In the genomic region with DNA sequence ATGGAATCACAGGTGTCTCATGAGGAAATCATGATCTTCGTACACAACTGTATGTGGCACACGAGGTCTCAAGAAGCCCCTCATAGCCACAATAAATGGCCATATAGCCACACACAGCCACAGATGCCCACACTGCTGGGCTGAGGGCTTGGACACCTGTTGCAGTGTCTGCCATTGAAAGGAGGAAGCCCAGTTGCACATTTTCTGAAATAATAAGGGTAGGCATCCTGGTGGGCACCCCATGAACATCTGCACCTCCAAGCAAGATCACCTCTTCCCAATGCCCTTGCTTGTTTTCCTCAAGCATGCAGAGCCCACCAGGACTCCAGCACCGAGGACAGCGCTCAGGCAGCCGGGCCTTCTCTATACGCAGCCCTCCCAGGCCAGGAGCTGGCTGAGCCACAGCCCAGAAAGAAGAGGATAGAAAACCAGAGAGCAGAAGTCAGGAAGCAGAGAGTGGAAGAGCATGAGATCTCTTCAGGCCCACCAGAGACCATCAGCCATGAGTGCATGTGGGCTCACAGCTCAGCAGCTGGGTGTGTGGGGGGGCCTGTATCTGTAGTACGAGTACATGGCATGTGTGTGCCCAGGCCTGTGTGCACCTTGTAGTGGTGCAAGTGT, we compare ENCODE assay signal across 8 cellular contexts. TPM values are rescaled to one million over a fixed set of nuclear protein-coding genes. Genes with fewer than 3 reads are reported as not detected.
DNase-seq lines count a peak whose midpoint lies in the region; ATAC-seq and TF ChIP-seq lines count a peak whose summit lies in the region.

No MANE protein-coding gene starts in this region.

- CTCF ChIA-PET in activated CD4-positive, alpha-beta T cell treated with anti-CD3 and anti-CD28 coated beads for 36 hours (lab: Charles Lee), result interaction anchor here (0.6 to 1.0 kb wide), 3 partner anchors 51 to 425 kb away, joined by 3 to 5 read pairs (median 4); no protein-coding TSS in a partner anchor

- H3K4me3 Mint-ChIP-seq in activated CD4-positive, alpha-beta T cell treated with anti-CD3 and anti-CD28 coated beads for 36 hours, result peak overlapping the region; percentile 45

- H3K9me3 Mint-ChIP-seq in activated CD4-positive, alpha-beta T cell treated with anti-CD3 and anti-CD28 coated beads for 36 hours (ENCODE audit: low read depth), result no peaks in the 10 kb centered on the region

- peaks cover 26% of the 10 kb centered on the region for H3K4me1 Mint-ChIP-seq in activated CD4-positive, alpha-beta T cell treated with anti-CD3 and anti-CD28 coated beads for 36 hours

- TF ChIP-seq CTCF in retinal pigment epithelial cell (conservative IDR thresholded peaks at IDR 0.05; ENCODE audit: low read depth, low read length), result no peak

- H3K27me3 Mint-ChIP-seq in activated CD4-positive, alpha-beta T cell treated with anti-CD3 and anti-CD28 coated beads for 36 hours, result peaks cover 63% of the 10 kb centered on the region

- DNase-seq in activated CD4-positive, alpha-beta T cell treated with anti-CD3 and anti-CD28 coated beads for 36 hours, result peak; percentile 60
- no peak for DNase-seq in activated CD4-positive, alpha-beta T cell treated with anti-CD3 and anti-CD28 coated beads, Interleukin-2, amount 50 U/mL, for 1 hour
- DNase-seq in activated T-cell treated with anti-CD3 and anti-CD28 coated beads, Interleukin-2, amount 50 U/mL, for 48 hours, result peak; percentile 43 to 46
- DNase-seq in Right ventricle myocardium superior (peak; percentile 68), retinal pigment epithelial cell (ENCODE audit: low read depth) (peak; percentile 34)

- H3K27ac Mint-ChIP-seq in activated CD4-positive, alpha-beta T cell treated with anti-CD3 and anti-CD28 coated beads for 36 hours, result no peak overlapping the region

- intact Hi-C loops in activated CD4-positive, alpha-beta T cell treated with anti-CD3 and anti-CD28 coated beads for 36 hours (cut with DNase I, micrococcal nuclease), result no loop called here
- intact Hi-C loops in Right ventricle myocardium superior (cut with DNase I), result no loop called here

- POLR2A ChIA-PET in activated CD4-positive, alpha-beta T cell treated with anti-CD3 and anti-CD28 coated beads for 36 hours (lab: Charles Lee), result interaction anchor here (0.5 kb wide), 1 partner anchor 43 kb away, joined by 5 read pairs; no protein-coding TSS in a partner anchor

- H3K36me3 Mint-ChIP-seq in activated CD4-positive, alpha-beta T cell treated with anti-CD3 and anti-CD28 coated beads for 36 hours (ENCODE audit: low read depth), result no peaks in the 10 kb centered on the region

- H3K4me3 ChIP-seq in retinal pigment epithelial cell (ENCODE audit: low read length), result no peak overlapping the region

- peak; percentile 32 for ATAC-seq in activated CD4-positive, alpha-beta T cell treated with anti-CD3 and anti-CD28 coated beads for 36 hours
- ATAC-seq in Right ventricle myocardium superior (ENCODE audit: poor library complexity), result peak; percentile 63
- ATAC-seq in GM21825 (IDR thresholded peaks at IDR 0.05; ENCODE audit: unreplicated experiment), result no peak
- no peak for ATAC-seq in GM21360 (IDR thresholded peaks at IDR 0.05; ENCODE audit: unreplicated experiment)
- ATAC-seq in GM18907 (IDR thresholded peaks at IDR 0.05; ENCODE audit: unreplicated experiment), result no peak

RNA-seq across cellular contexts. Expression of gene ACSL6, which starts 1.0 kb away (rescaled TPM):
- 1 to 10 TPM; 3.1 to 3.3 TPM for total RNA-seq in activated CD4-positive, alpha-beta T cell treated with anti-CD3 and anti-CD28 coated beads for 36 hours
- total RNA-seq in Right ventricle myocardium superior, result 3.0 TPM

RNA-seq across cellular contexts. Expression of gene IL3, which starts 48.0 kb away (rescaled TPM):
- 10 to 100 TPM; 10.8 to 11.6 TPM for total RNA-seq in activated CD4-positive, alpha-beta T cell treated with anti-CD3 and anti-CD28 coated beads for 36 hours
- total RNA-seq in Right ventricle myocardium superior, result not detected

Comparison
In these comparisons a context has a peak if more than half of its experiments do, and no peak if none do; other contexts are left out.
1. ATAC-seq: peak in activated CD4-positive, alpha-beta T cell treated with anti-CD3 and anti-CD28 coated beads for 36 hours (single experiment) and Right ventricle myocardium superior (single experiment); none in GM21825 (single experiment), GM21360 (single experiment) and GM18907 (single experiment).
2. RNA of gene IL3, which starts 48.0 kb away (total RNA-seq): 10.8 to 11.6 TPM in activated CD4-positive, alpha-beta T cell treated with anti-CD3 and anti-CD28 coated beads for 36 hours; not detected in Right ventricle myocardium superior (single experiment); every median in the first group is over 10 times any median in the second.